In genomic region chr22:28220626-28221363, GRCh38 we compare ENCODE assay signal across 26 cellular contexts.
"Had no signal": no experiment of that assay in that cellular context is flagged by ENCODE, and none has a peak within 500 bp of the region (broad histone marks: within the 10 kb centered on the region; RNA-seq: fewer than 3 reads in every experiment).

No MANE protein-coding gene starts in this region.

- H3K27me3 Mint-ChIP-seq: effector memory CD8-positive, alpha-beta T cell; memory B cell; progenitor cell of endocrine pancreas; stimulated activated naive CD8-positive, alpha-beta T cell treated with anti-CD3 and anti-CD28 coated beads, Interleukin-15, Interleukin-2, amounts not matched to agents 100 ng/mL and 50 ng/mL, for 24 hours had no signal

- H3K9me3 Mint-ChIP-seq: effector memory CD8-positive, alpha-beta T cell; memory B cell; mesothelial cell of epicardium; naive thymus-derived CD4-positive, alpha-beta T cell; nephron; neural progenitor cell; stimulated activated naive B cell treated with anti-CD40 and anti-IgM and Interleukin-4, amounts not matched to agents 10 μg/mL and 1 μg/mL and 100 μg/mL, for 72 hours; stimulated activated naive CD8-positive, alpha-beta T cell treated with anti-CD3 and anti-CD28 coated beads, Interleukin-15, Interleukin-2, amounts not matched to agents 100 ng/mL and 50 ng/mL, for 24 hours had no signal

- H3K27ac Mint-ChIP-seq: effector memory CD8-positive, alpha-beta T cell; memory B cell; mesothelial cell of epicardium; naive thymus-derived CD4-positive, alpha-beta T cell; nephron; neural progenitor cell; progenitor cell of endocrine pancreas; stimulated activated naive B cell treated with anti-CD40 and anti-IgM and Interleukin-4, amounts not matched to agents 10 μg/mL and 1 μg/mL and 100 μg/mL, for 72 hours; stimulated activated naive CD8-positive, alpha-beta T cell treated with anti-CD3 and anti-CD28 coated beads, Interleukin-15, Interleukin-2, amounts not matched to agents 100 ng/mL and 50 ng/mL, for 24 hours had no signal

- ATAC-seq: effector memory CD8-positive, alpha-beta T cell; gastroesophageal sphincter; left colon; naive thymus-derived CD4-positive, alpha-beta T cell had no signal

- H3K4me3 Mint-ChIP-seq: effector memory CD8-positive, alpha-beta T cell; memory B cell; mesothelial cell of epicardium; naive thymus-derived CD4-positive, alpha-beta T cell; nephron; neural progenitor cell; stimulated activated naive B cell treated with anti-CD40 and anti-IgM and Interleukin-4, amounts not matched to agents 10 μg/mL and 1 μg/mL and 100 μg/mL, for 72 hours; stimulated activated naive CD8-positive, alpha-beta T cell treated with anti-CD3 and anti-CD28 coated beads, Interleukin-15, Interleukin-2, amounts not matched to agents 100 ng/mL and 50 ng/mL, for 24 hours had no signal

- H3K9ac ChIP-seq: neural progenitor cell, parathyroid adenoma had no signal

- H3K27me3 ChIP-seq: gastroesophageal sphincter, heart right ventricle, neural progenitor cell, sigmoid colon, spleen, tibial nerve, upper lobe of left lung, vagina had no signal

- H3K4me1 ChIP-seq: parathyroid adenoma, spleen, vagina had no signal

- H3K36me3 Mint-ChIP-seq: memory B cell; stimulated activated naive B cell treated with anti-CD40 and anti-IgM and Interleukin-4, amounts not matched to agents 10 μg/mL and 1 μg/mL and 100 μg/mL, for 72 hours had no signal

- H2AFZ ChIP-seq: neural progenitor cell, parathyroid adenoma had no signal

- DNase-seq: cerebellar nuclear complex; cortex of kidney; effector memory CD8-positive, alpha-beta T cell; foreskin fibroblast; heart right ventricle; hippocampal formation; kidney glomerular epithelial cell; left colon; naive thymus-derived CD4-positive, alpha-beta T cell; sigmoid colon; spleen; stimulated activated CD4-positive, alpha-beta T cell treated with anti-CD3 and anti-CD28 coated beads, Interleukin-4, amount 100 ng/mL, for 4 hours; stimulated activated naive B cell treated with anti-CD40 and anti-IgM and Interleukin-4, amounts not matched to agents 10 μg/mL and 1 μg/mL and 100 μg/mL, for 72 hours; upper lobe of left lung had no signal

- H3K36me3 ChIP-seq: gastroesophageal sphincter, heart right ventricle, neural progenitor cell, sigmoid colon, spleen, thoracic aorta, tibial nerve, upper lobe of left lung, vagina had no signal

- H3K4me1 Mint-ChIP-seq: memory B cell; naive thymus-derived CD4-positive, alpha-beta T cell; nephron; stimulated activated naive B cell treated with anti-CD40 and anti-IgM and Interleukin-4, amounts not matched to agents 10 μg/mL and 1 μg/mL and 100 μg/mL, for 72 hours had no signal

- H3K4me3 ChIP-seq: gastroesophageal sphincter, heart right ventricle, lung, neural progenitor cell, sigmoid colon, spleen, thoracic aorta, tibial nerve, upper lobe of left lung, vagina had no signal

- H3K9me3 ChIP-seq: gastroesophageal sphincter, heart right ventricle, sigmoid colon, spleen, thoracic aorta, tibial nerve, upper lobe of left lung, vagina had no signal

- H3K4me2 ChIP-seq: neural progenitor cell had no signal

- H3K27ac ChIP-seq: gastroesophageal sphincter, neural progenitor cell, parathyroid adenoma, sigmoid colon, spleen, thoracic aorta, tibial nerve, upper lobe of left lung, vagina had no signal
